In the genomic region with DNA sequence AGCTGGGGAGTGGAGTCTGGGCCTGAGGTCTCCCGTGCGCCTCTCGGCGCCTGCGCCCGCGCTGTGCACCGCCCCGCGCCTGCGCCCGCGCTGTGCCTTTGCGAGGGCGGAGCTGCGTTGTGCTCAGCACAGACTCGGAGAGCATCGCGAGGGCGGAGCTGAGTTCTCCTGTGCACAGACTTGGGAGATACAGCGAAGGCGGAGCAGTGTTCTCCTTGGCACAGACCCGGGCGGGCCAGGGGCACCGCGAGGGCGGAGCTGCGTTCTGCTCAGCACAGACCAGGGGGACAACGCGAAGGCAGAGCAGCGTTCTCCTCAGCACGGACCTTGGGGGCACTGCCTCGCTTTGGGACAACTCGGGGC, we compare ENCODE assay signal across 8 cellular contexts.
DNase-seq lines count a peak whose midpoint lies in the region; ATAC-seq and TF ChIP-seq lines count a peak whose summit lies in the region.
"Not testable (repeated sequence)": the region's sequence is repeated elsewhere in the genome, so short reads cannot be mapped to it uniquely, and the experiment has no call there.

No MANE protein-coding gene starts in this region.

- DNase-seq in activated CD4-positive, alpha-beta T cell treated with anti-CD3 and anti-CD28 coated beads, Interleukin-2, amount 10 ng/mL, durations not matched to agents 7 days and 5 days = peak; percentile 50
- DNase-seq in coronary artery (ENCODE audit: low spot score) = not testable (repeated sequence)
- DNase-seq in pulmonary artery endothelial cell (ENCODE audit: low read depth, low spot score) = peak; percentile 4
- peak; percentile 53 for DNase-seq in ureter (ENCODE audit: low spot score)

- CTCF ChIA-PET in activated CD4-positive, alpha-beta T cell treated with anti-CD3 and anti-CD28 coated beads, Interleukin-2, amount 10 ng/mL, durations not matched to agents 7 days and 5 days (lab: Charles Lee) = not testable (repeated sequence)

- peak; percentile 98 for ATAC-seq in GM18858 (IDR thresholded peaks at IDR 0.05; ENCODE audit: unreplicated experiment)
- ATAC-seq in HG02588 (IDR thresholded peaks at IDR 0.05; ENCODE audit: unreplicated experiment) = peak; percentile 100

- H3K4me1 Mint-ChIP-seq in IgD-negative memory B cell; activated CD4-positive, alpha-beta T cell treated with anti-CD3 and anti-CD28 coated beads, Interleukin-2, amount 10 ng/mL, durations not matched to agents 7 days and 5 days: not testable (repeated sequence)

- not testable (repeated sequence) for H3K9me3 ChIP-seq in iPS-18c (ENCODE audit: control insufficient read depth, insufficient read depth, low read length)

- not testable (repeated sequence) for H3K27ac Mint-ChIP-seq in IgD-negative memory B cell
- peak overlapping the region; percentile 36 for H3K27ac Mint-ChIP-seq in activated CD4-positive, alpha-beta T cell treated with anti-CD3 and anti-CD28 coated beads, Interleukin-2, amount 10 ng/mL, durations not matched to agents 7 days and 5 days

- not testable (repeated sequence) for H3K36me3 Mint-ChIP-seq in IgD-negative memory B cell; activated CD4-positive, alpha-beta T cell treated with anti-CD3 and anti-CD28 coated beads, Interleukin-2, amount 10 ng/mL, durations not matched to agents 7 days and 5 days (ENCODE audit: low read depth)

- POLR2A ChIA-PET in activated CD4-positive, alpha-beta T cell treated with anti-CD3 and anti-CD28 coated beads, Interleukin-2, amount 10 ng/mL, durations not matched to agents 7 days and 5 days (lab: Charles Lee) = not testable (repeated sequence)

- H3K27ac ChIP-seq in coronary artery = not testable (repeated sequence)

- H3K4me3 ChIP-seq in coronary artery (peak overlapping the region; percentile 40), iPS-18c (ENCODE audit: insufficient read depth, low read depth, low read length) (peak overlapping the region; percentile 44; the same call in 1 of the 2 replicates)

- not testable (repeated sequence) for H3K27me3 Mint-ChIP-seq in IgD-negative memory B cell; activated CD4-positive, alpha-beta T cell treated with anti-CD3 and anti-CD28 coated beads, Interleukin-2, amount 10 ng/mL, durations not matched to agents 7 days and 5 days

- not testable (repeated sequence) for H3K9me3 Mint-ChIP-seq in IgD-negative memory B cell; activated CD4-positive, alpha-beta T cell treated with anti-CD3 and anti-CD28 coated beads, Interleukin-2, amount 10 ng/mL, durations not matched to agents 7 days and 5 days

- H3K4me3 Mint-ChIP-seq in IgD-negative memory B cell = peak overlapping the region; percentile 74 to 94 (median 87)
- peak overlapping the region; percentile 74 for H3K4me3 Mint-ChIP-seq in activated CD4-positive, alpha-beta T cell treated with anti-CD3 and anti-CD28 coated beads, Interleukin-2, amount 10 ng/mL, durations not matched to agents 7 days and 5 days

- not testable (repeated sequence) for TF ChIP-seq CTCF in coronary artery (IDR thresholded peaks at IDR 0.05)
